In genomic region chrX:13254076-13254785, GRCh38 we compare ENCODE assay signal across 1 cellular context.
TF ChIP-seq lines count a peak whose summit lies in the region.

No MANE protein-coding gene starts in this region.

TF ChIP-seq in K562, 482 proteins besides CTCF, POLR2A, EP300 and RAD21 (continued from another document):
- TF ChIP-seq ZBTB11 (CRISPR knock-in tag; IDR thresholded peaks at IDR 0.05) (0 out of 6 replicates have a peak, but pooled peaks of 1 of the 3 experiments have one; percentile 17), L3MBTL2 (IDR thresholded peaks at IDR 0.05) (peak; percentile 53; the same call in 1 of the 2 replicates), MAFG (tag; conservative IDR thresholded peaks at IDR 0.05) (peak; percentile 93), HMBOX1 (IDR thresholded peaks at IDR 0.05) (no peak), C11orf30 (IDR thresholded peaks at IDR 0.05; ENCODE audit: low read depth) (peak; percentile 79), DPF2 (IDR thresholded peaks at IDR 0.05) (0 out of 2 replicates have a peak, but pooled peaks have one; percentile 35), NFE2 (IDR thresholded peaks at IDR 0.05; ENCODE audit: low read depth) (peak; percentile 96), ZNF175 (CRISPR knock-in tag; IDR thresholded peaks at IDR 0.05; ENCODE audit: low read depth) (no peak), ATF1 (CRISPR knock-in tag; IDR thresholded peaks at IDR 0.05) (no peak), ATF1 (tag; IDR thresholded peaks at IDR 0.05) (0 out of 2 replicates have a peak, but pooled peaks have one; percentile 30), ZFX (CRISPR knock-in tag; IDR thresholded peaks at IDR 0.05) (peak; percentile 42; the same call in 1 of the 2 replicates), MEIS2 (IDR thresholded peaks at IDR 0.05; ENCODE audit: partially characterized antibody) (peak; percentile 3), CBX3 (IDR thresholded peaks at IDR 0.05; ENCODE audit: borderline replicate concordance in 1 of 2, low read length in 2 of 2) (peak in 1 of 2 experiments; percentile 36; a peak in 1 of 3 replicates), ZNF197 (CRISPR knock-in tag; IDR thresholded peaks at IDR 0.05; ENCODE audit: low read depth) (0 out of 2 replicates have a peak, but pooled peaks have one; percentile 34), LEF1 (IDR thresholded peaks at IDR 0.05) (peak; percentile 66), RBM34 (IDR thresholded peaks at IDR 0.05; ENCODE audit: borderline replicate concordance, insufficient read depth, low read length) (no peak), ZBTB12 (CRISPR knock-in tag; IDR thresholded peaks at IDR 0.05) (no peak), SNIP1 (IDR thresholded peaks at IDR 0.05; ENCODE audit: low read depth) (no peak), VEZF1 (CRISPR knock-in tag; IDR thresholded peaks at IDR 0.05) (peak; percentile 56), MAFK (IDR thresholded peaks at IDR 0.05; ENCODE audit: low read length) (peak; percentile 86), CBFA2T3 (IDR thresholded peaks at IDR 0.05) (peak; percentile 35; the same call in 1 of the 2 replicates), E2F6 (IDR thresholded peaks at IDR 0.05; ENCODE audit: borderline replicate concordance in 1 of 2, extremely low read depth in 1 of 2, insufficient read depth in 1 of 2, insufficient read length in 1 of 2, low read depth in 1 of 2, low read length in 1 of 2, poor library complexity in 1 of 2, severe bottlenecking in 1 of 2) (peak in 1 of 2 experiments; percentile 55), SMARCA4 (IDR thresholded peaks at IDR 0.05) (peak; percentile 49; the same call in 1 of the 2 replicates), SMARCE1 (IDR thresholded peaks at IDR 0.05) (no peak), MCM2 (IDR thresholded peaks at IDR 0.05; ENCODE audit: low read depth) (no peak), ZKSCAN8 (CRISPR knock-in tag; IDR thresholded peaks at IDR 0.05) (0 out of 2 replicates have a peak, but pooled peaks have one; percentile 40), ATF3 (IDR thresholded peaks at IDR 0.05) (peak; percentile 49; the same call in 1 of the 2 replicates), ATF3 (CRISPR knock-in tag; conservative IDR thresholded peaks at IDR 0.05) (no peak), ZNF395 (CRISPR knock-in tag; IDR thresholded peaks at IDR 0.05) (0 out of 2 replicates have a peak, but pooled peaks have one; percentile 43), NFE2L1 (tag; IDR thresholded peaks at IDR 0.05; ENCODE audit: borderline replicate concordance, low read depth) (peak; percentile 81), MAX (CRISPR knock-in tag; IDR thresholded peaks at IDR 0.05) (0 out of 2 replicates have a peak, but pooled peaks have one; percentile 56), ZNF589 (CRISPR knock-in tag; IDR thresholded peaks at IDR 0.05; ENCODE audit: low read depth) (0 out of 2 replicates have a peak, but pooled peaks have one; percentile 40), BACH1 (tag; IDR thresholded peaks at IDR 0.05) (peak; percentile 94), NR0B1 (IDR thresholded peaks at IDR 0.05; ENCODE audit: partially characterized antibody) (no peak)
TF ChIP-seq in K562: peak in this region for 50.
